Comparison of ENCODE assay signal across 8 cellular contexts in genomic region chr22:36339171-36340065, GRCh38. TPM values are rescaled to one million over a fixed set of nuclear protein-coding genes. Genes with fewer than 3 reads are reported as not detected.
DNase-seq lines count a peak whose midpoint lies in the region; ATAC-seq and TF ChIP-seq lines count a peak whose summit lies in the region.

No MANE protein-coding gene starts in this region.

- H3K4me1 Mint-ChIP-seq in HFFc6 (ENCODE audit: low read depth), result peaks cover 93% of the 10 kb centered on the region
- H3K4me1 Mint-ChIP-seq in activated T-helper 2 cell treated with anti-CD3 and anti-CD28 coated beads, Interferon-gamma antibody, Interleukin-2, Interleukin-4, amounts not matched to agents 10 μg/mL and 5 μg/mL and 100 μg/mL, durations not matched to agents 14 hours and 24 hours and 36 hours (ENCODE audit: low read depth), result peaks cover 85% of the 10 kb centered on the region
- H3K4me1 Mint-ChIP-seq in stimulated activated naive B cell treated with anti-CD40 and anti-IgM and Interleukin-4, amounts not matched to agents 10 μg/mL and 1 μg/mL and 100 μg/mL, for 72 hours, result peaks cover 54 to 88% of the 10 kb centered on the region in 2 donors

- peaks cover 32 to 100% (median 81%) of the 10 kb centered on the region in 3 donors for H3K4me1 ChIP-seq in gastroesophageal sphincter

- H3K27me3 Mint-ChIP-seq in HFFc6 (ENCODE audit: insufficient read depth), result peaks cover 75% of the 10 kb centered on the region
- H3K27me3 Mint-ChIP-seq in activated T-helper 2 cell treated with anti-CD3 and anti-CD28 coated beads, Interferon-gamma antibody, Interleukin-2, Interleukin-4, amounts not matched to agents 10 μg/mL and 5 μg/mL and 100 μg/mL, durations not matched to agents 14 hours and 24 hours and 36 hours (ENCODE audit: low read depth), result no peaks in the 10 kb centered on the region
- H3K27me3 Mint-ChIP-seq in stimulated activated naive B cell treated with anti-CD40 and anti-IgM and Interleukin-4, amounts not matched to agents 10 μg/mL and 1 μg/mL and 100 μg/mL, for 72 hours, result no peaks in the 10 kb centered on the region

- peaks cover 3 to 86% of the 10 kb centered on the region in 2 donors for H3K36me3 ChIP-seq in gastroesophageal sphincter

- no peak for TF ChIP-seq POLR2A in gastroesophageal sphincter (IDR thresholded peaks at IDR 0.05)

- H3K9me3 Mint-ChIP-seq in HFFc6, result no peaks in the 10 kb centered on the region; the same call in 1 of the 2 replicates
- no peaks in the 10 kb centered on the region for H3K9me3 Mint-ChIP-seq in activated T-helper 2 cell treated with anti-CD3 and anti-CD28 coated beads, Interferon-gamma antibody, Interleukin-2, Interleukin-4, amounts not matched to agents 10 μg/mL and 5 μg/mL and 100 μg/mL, durations not matched to agents 14 hours and 24 hours and 36 hours
- H3K9me3 Mint-ChIP-seq in stimulated activated naive B cell treated with anti-CD40 and anti-IgM and Interleukin-4, amounts not matched to agents 10 μg/mL and 1 μg/mL and 100 μg/mL, for 72 hours, result no peaks in the 10 kb centered on the region

- WGBS in gastroesophageal sphincter (ENCODE audit: low coverage in 1 of 2), 2 donors, result 18 to 35% methylated on average over 6 of the region's 6 CpGs

- DNase-seq in HFFc6 (peak; percentile 90), DMS53 treated with DMSO at 0.1 percent for 48 hours (lab: John Stamatoyannopoulos, UW; ENCODE audit: unreplicated experiment) (no peak), GOT3 (lab: John Stamatoyannopoulos, UW) (no peak)
- no peak for DNase-seq in activated T-helper 2 cell treated with anti-CD3 and anti-CD28 coated beads, Interferon-gamma antibody, Interleukin-2, Interleukin-4, amounts not matched to agents 10 μg/mL and 5 μg/mL and 100 μg/mL, durations not matched to agents 14 hours and 24 hours and 36 hours (ENCODE audit: low spot score)
- DNase-seq in stimulated activated naive B cell treated with anti-CD40 and anti-IgM and Interleukin-4, amounts not matched to agents 10 μg/mL and 1 μg/mL and 100 μg/mL, for 72 hours, result no peak

- TF ChIP-seq CTCF in HFFc6 (IDR thresholded peaks at IDR 0.05) (no peak), gastroesophageal sphincter (IDR thresholded peaks at IDR 0.05) (no peak)

- TF ChIP-seq EP300 in gastroesophageal sphincter (IDR thresholded peaks at IDR 0.05), result no peak

- no peak overlapping the region for H3K4me3 ChIP-seq in gastroesophageal sphincter

- H3K9me3 ChIP-seq in gastroesophageal sphincter, result no peaks in the 10 kb centered on the region

- peak overlapping the region; percentile 99 to 100 (median 100) for H3K27ac ChIP-seq in gastroesophageal sphincter

- peak overlapping the region; percentile 99 for H3K27ac Mint-ChIP-seq in HFFc6
- peak overlapping the region; percentile 91 for H3K27ac Mint-ChIP-seq in activated T-helper 2 cell treated with anti-CD3 and anti-CD28 coated beads, Interferon-gamma antibody, Interleukin-2, Interleukin-4, amounts not matched to agents 10 μg/mL and 5 μg/mL and 100 μg/mL, durations not matched to agents 14 hours and 24 hours and 36 hours
- H3K27ac Mint-ChIP-seq in stimulated activated naive B cell treated with anti-CD40 and anti-IgM and Interleukin-4, amounts not matched to agents 10 μg/mL and 1 μg/mL and 100 μg/mL, for 72 hours, result peak overlapping the region; percentile 66

- intact Hi-C loops in activated T-helper 2 cell treated with anti-CD3 and anti-CD28 coated beads, Interferon-gamma antibody, Interleukin-2, Interleukin-4, amounts not matched to agents 10 μg/mL and 5 μg/mL and 100 μg/mL, durations not matched to agents 14 hours and 24 hours and 36 hours (cut with micrococcal nuclease), result loop anchor here (1.0 kb wide), 2 partner anchors 8 to 26 kb away; no protein-coding TSS in a partner anchor

- H3K27me3 ChIP-seq in gastroesophageal sphincter, result no peaks in the 10 kb centered on the region

- ATAC-seq in gastroesophageal sphincter, result peak; percentile 25
- no peak for ATAC-seq in stimulated activated naive B cell treated with anti-CD40 and anti-IgM and Interleukin-4, amounts not matched to agents 10 μg/mL and 1 μg/mL and 100 μg/mL, for 72 hours (replicated peaks)
- no peak for ATAC-seq in HG03039 (IDR thresholded peaks at IDR 0.05; ENCODE audit: unreplicated experiment)
- ATAC-seq in HG03432 (IDR thresholded peaks at IDR 0.05; ENCODE audit: unreplicated experiment), result no peak

- peaks cover 82% of the 10 kb centered on the region for H3K36me3 Mint-ChIP-seq in HFFc6 (ENCODE audit: low read depth)
- H3K36me3 Mint-ChIP-seq in activated T-helper 2 cell treated with anti-CD3 and anti-CD28 coated beads, Interferon-gamma antibody, Interleukin-2, Interleukin-4, amounts not matched to agents 10 μg/mL and 5 μg/mL and 100 μg/mL, durations not matched to agents 14 hours and 24 hours and 36 hours (ENCODE audit: low read depth), result peaks cover 84% of the 10 kb centered on the region
- H3K36me3 Mint-ChIP-seq in stimulated activated naive B cell treated with anti-CD40 and anti-IgM and Interleukin-4, amounts not matched to agents 10 μg/mL and 1 μg/mL and 100 μg/mL, for 72 hours, result peaks cover 65 to 81% of the 10 kb centered on the region in 2 donors

- H3K4me3 Mint-ChIP-seq in HFFc6, result peak overlapping the region; percentile 67
- peak overlapping the region; percentile 51 for H3K4me3 Mint-ChIP-seq in activated T-helper 2 cell treated with anti-CD3 and anti-CD28 coated beads, Interferon-gamma antibody, Interleukin-2, Interleukin-4, amounts not matched to agents 10 μg/mL and 5 μg/mL and 100 μg/mL, durations not matched to agents 14 hours and 24 hours and 36 hours (ENCODE audit: low read depth)
- H3K4me3 Mint-ChIP-seq in stimulated activated naive B cell treated with anti-CD40 and anti-IgM and Interleukin-4, amounts not matched to agents 10 μg/mL and 1 μg/mL and 100 μg/mL, for 72 hours, result peak overlapping the region; percentile 16 to 21

RNA-seq across cellular contexts. Expression of gene MYH9, which starts 48.3 kb away (rescaled TPM):
- total RNA-seq in HFFc6 (2021; fragmentation: NEBNext Ultra II Directional; extraction: Animal tissue kit (Norgen Biotek cat#: 25700)), result 1,000 to 10,000 TPM in 2 of 6 experiments, 100 to 1,000 TPM in 4; 881 to 1,084 (median 937) TPM
- 619 and 645 TPM in 2 replicates for total RNA-seq in activated T-helper 2 cell treated with anti-CD3 and anti-CD28 coated beads, Interferon-gamma antibody, Interleukin-2, Interleukin-4, amounts not matched to agents 10 μg/mL and 5 μg/mL and 100 μg/mL, durations not matched to agents 14 hours and 24 hours and 36 hours
- 100 to 1,000 TPM; 304 to 366 (median 322) TPM for total RNA-seq in gastroesophageal sphincter
